ENCODE assay signal across 19 cellular contexts in the genomic region with DNA sequence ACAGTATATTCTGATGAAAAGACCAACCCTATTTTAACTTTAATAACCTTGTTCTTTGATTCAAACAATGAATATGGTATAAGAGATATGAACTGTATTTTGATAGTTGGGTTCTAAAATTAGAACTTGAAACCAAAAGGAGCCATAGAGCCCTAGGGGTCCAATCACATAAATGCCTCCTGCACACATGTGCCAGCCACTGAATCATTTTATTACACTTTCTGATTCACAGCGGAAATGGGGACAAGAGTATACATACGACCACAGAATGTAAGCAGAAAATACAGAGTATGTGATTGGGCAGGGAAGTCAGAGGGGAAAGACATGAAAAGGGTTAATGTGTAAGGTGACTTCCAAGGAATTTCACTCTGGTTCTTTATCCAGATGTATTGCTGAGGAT.
A peak's percentile ranks its signal among the peaks of the same experiment; 100 is the strongest.
DNase-seq lines count a peak whose midpoint lies in the region; ATAC-seq, FAIRE-seq and TF ChIP-seq lines count a peak whose summit lies in the region.
"Had no signal": no experiment of that assay in that cellular context is flagged by ENCODE, and none has a peak within 500 bp of the region (broad histone marks: within the 10 kb centered on the region; RNA-seq: fewer than 3 reads in every experiment).

No MANE protein-coding gene starts in this region.

- peak; percentile 57 for DNase-seq in A172 (ENCODE audit: low spot score)
- DNase-seq in H54 (ENCODE audit: insufficient read length, low spot score) = peak; percentile 4
- DNase-seq in MG63 = peak; percentile 65
- DNase-seq in T1000 (lab: John Stamatoyannopoulos, UW) = peak; percentile 4
- DNase-seq: 8988T, DMS79 treated with DMSO at 0.1 percent for 48 hours, NCI-H1048, NCI-H1436 treated with DMSO at 0.1 percent for 48 hours, NCI-H2029, NCI-H2171, NCI-H526 treated with DMSO at 0.1 percent for 48 hours, SHP77 treated with DMSO at 0.1 percent for 48 hours had no signal

- ATAC-seq in HG03520 (IDR thresholded peaks at IDR 0.05; ENCODE audit: unreplicated experiment) (no peak), GM18868 (IDR thresholded peaks at IDR 0.05; ENCODE audit: unreplicated experiment) (no peak), HG03097 (IDR thresholded peaks at IDR 0.05; ENCODE audit: low FRiP score, unreplicated experiment) (no peak), GM21619 (IDR thresholded peaks at IDR 0.05; ENCODE audit: unreplicated experiment) (no peak)
- ATAC-seq: K562 had no signal

- no peaks in the 10 kb centered on the region for H3K27me3 ChIP-seq in MG63

- TF ChIP-seq POLR2A in H54 (IDR thresholded peaks at IDR 0.05; ENCODE audit: low read depth, low read length) = no peak

- FAIRE-seq in H54 (lab: Jason Lieb, UNC) = peak; percentile 30
- FAIRE-seq: GM12891, K562 had no signal

- H3K9me3 ChIP-seq in MG63 = peaks cover 5% of the 10 kb centered on the region; the same call in 1 of the 2 replicates
- H3K9me3 ChIP-seq: HAP-1 had no signal

- no peaks in the 10 kb centered on the region for H3K36me3 ChIP-seq in MG63
- H3K36me3 ChIP-seq: HAP-1 had no signal

- H3K4me3 ChIP-seq in MG63 = no peak overlapping the region
- H3K4me3 ChIP-seq: HAP-1, K562 had no signal

Comparison
In these comparisons a context has a peak if more than half of its experiments do, and no peak if none do; other contexts are left out.
1. DNase-seq: peak in every context shown above with its lines; median percentile 65 in MG63; 57 in A172; 4 in H54; 4 in T1000.